In genomic region chr17:9982159-9982558, GRCh38 we compare ENCODE assay signal across 1 cellular context.
TF ChIP-seq lines count a peak whose summit lies in the region.

No MANE protein-coding gene starts in this region.

TF ChIP-seq in H1, 55 proteins besides CTCF, POLR2A, EP300 and RAD21 (continued from another document):
- no peak for TF ChIP-seq CHD7 (IDR thresholded peaks at IDR 0.05; ENCODE audit: insufficient replicate concordance, low read length)
TF ChIP-seq in H1: peak in this region for 0.
